In the genomic region with DNA sequence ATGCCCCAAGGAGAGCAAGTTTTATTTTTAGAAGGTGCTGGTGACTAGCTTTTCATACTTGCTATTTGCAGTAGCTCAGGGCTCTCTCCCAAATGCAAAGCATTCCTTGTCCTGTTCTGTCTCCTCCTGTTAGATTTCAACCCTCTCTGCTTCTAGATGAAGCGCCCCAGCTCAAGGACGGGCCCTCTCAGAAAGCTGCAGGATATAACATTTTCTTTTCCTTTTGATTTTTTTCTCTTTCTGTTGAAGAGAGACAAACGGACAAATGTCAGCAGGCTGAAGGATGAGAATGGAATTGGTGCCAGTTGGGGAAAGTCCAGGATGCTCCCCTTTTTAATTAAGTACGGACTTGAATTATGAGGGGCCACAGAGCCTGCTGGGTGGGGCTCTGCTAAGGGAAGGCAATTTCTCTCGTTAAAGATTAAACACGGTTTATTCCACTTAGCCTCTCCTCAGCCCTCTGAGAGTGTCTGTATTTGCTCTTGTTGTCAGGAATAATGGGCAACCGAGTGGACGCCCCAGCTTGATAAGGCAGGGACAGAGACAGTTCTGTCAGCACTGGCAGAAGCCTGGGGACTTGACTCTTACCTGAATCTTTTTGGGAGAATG, we compare ENCODE assay signal across 1 cellular context.
TF ChIP-seq lines count a peak whose summit lies in the region.

No MANE protein-coding gene starts in this region.

TF ChIP-seq in HepG2, 621 proteins besides CTCF, POLR2A, EP300 and RAD21 (continued from another document and continues in another):
- TF ChIP-seq ZNF30 (CRISPR knock-in tag; IDR thresholded peaks at IDR 0.05) (no peak), GATA4 (IDR thresholded peaks at IDR 0.05; ENCODE audit: borderline replicate concordance, low read depth) (no peak), DRAP1 (CRISPR knock-in tag; IDR thresholded peaks at IDR 0.05) (peak; percentile 84), ZBTB14 (CRISPR knock-in tag; IDR thresholded peaks at IDR 0.05) (no peak), ZNF703 (CRISPR knock-in tag; IDR thresholded peaks at IDR 0.05; ENCODE audit: borderline replicate concordance) (no peak), MED13 (CRISPR knock-in tag; IDR thresholded peaks at IDR 0.05) (0 out of 2 replicates have a peak, but pooled peaks have one; percentile 26), ZNF160 (CRISPR knock-in tag; IDR thresholded peaks at IDR 0.05) (no peak), ZBTB10 (CRISPR knock-in tag; IDR thresholded peaks at IDR 0.05; ENCODE audit: borderline replicate concordance) (peak; percentile 94), GATAD2A (CRISPR knock-in tag; IDR thresholded peaks at IDR 0.05) (peak; percentile 72), ZNF335 (CRISPR knock-in tag; IDR thresholded peaks at IDR 0.05) (no peak), KLF6 (CRISPR knock-in tag; IDR thresholded peaks at IDR 0.05) (peak; percentile 75; the same call in 1 of the 2 replicates), KDM5A (IDR thresholded peaks at IDR 0.05; ENCODE audit: borderline replicate concordance, low read length) (no peak), ZNF556 (CRISPR knock-in tag; IDR thresholded peaks at IDR 0.05; ENCODE audit: borderline replicate concordance) (peak; percentile 55; the same call in 1 of the 2 replicates), ZMAT3 (CRISPR knock-in tag; conservative IDR thresholded peaks at IDR 0.05) (no peak), THAP9 (CRISPR knock-in tag; IDR thresholded peaks at IDR 0.05; ENCODE audit: borderline replicate concordance) (no peak), MTA1 (CRISPR knock-in tag; IDR thresholded peaks at IDR 0.05; ENCODE audit: borderline replicate concordance) (no peak), TCF7 (IDR thresholded peaks at IDR 0.05; ENCODE audit: low read depth) (0 out of 2 replicates have a peak, but pooled peaks have one; percentile 9), FOXJ3 (CRISPR knock-in tag; IDR thresholded peaks at IDR 0.05; ENCODE audit: borderline replicate concordance) (peak; percentile 77; the same call in 1 of the 2 replicates), ZNF510 (CRISPR knock-in tag; IDR thresholded peaks at IDR 0.05; ENCODE audit: low read depth) (no peak), NFAT5 (CRISPR knock-in tag; IDR thresholded peaks at IDR 0.05) (0 out of 2 replicates have a peak, but pooled peaks have one; percentile 29), RFXAP (CRISPR knock-in tag; IDR thresholded peaks at IDR 0.05; ENCODE audit: borderline replicate concordance) (0 out of 2 replicates have a peak, but pooled peaks have one; percentile 43), FOSL2 (CRISPR knock-in tag; IDR thresholded peaks at IDR 0.05) (peak; percentile 11), THAP11 (CRISPR knock-in tag; IDR thresholded peaks at IDR 0.05) (peak; percentile 17; the same call in 1 of the 2 replicates), FOSL1 (CRISPR knock-in tag; IDR thresholded peaks at IDR 0.05; ENCODE audit: borderline replicate concordance) (no peak)
- TF ChIP-seq, protein P1, sequence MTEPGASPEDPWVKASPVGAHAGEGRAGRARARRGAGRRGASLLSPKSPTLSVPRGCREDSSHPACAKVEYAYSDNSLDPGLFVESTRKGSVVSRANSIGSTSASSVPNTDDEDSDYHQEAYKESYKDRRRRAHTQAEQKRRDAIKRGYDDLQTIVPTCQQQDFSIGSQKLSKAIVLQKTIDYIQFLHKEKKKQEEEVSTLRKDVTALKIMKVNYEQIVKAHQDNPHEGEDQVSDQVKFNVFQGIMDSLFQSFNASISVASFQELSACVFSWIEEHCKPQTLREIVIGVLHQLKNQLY (CRISPR knock-in tag; IDR thresholded peaks at IDR 0.05) = 0 out of 2 replicates have a peak, but pooled peaks have one; percentile 16
- TF ChIP-seq, protein P2, sequence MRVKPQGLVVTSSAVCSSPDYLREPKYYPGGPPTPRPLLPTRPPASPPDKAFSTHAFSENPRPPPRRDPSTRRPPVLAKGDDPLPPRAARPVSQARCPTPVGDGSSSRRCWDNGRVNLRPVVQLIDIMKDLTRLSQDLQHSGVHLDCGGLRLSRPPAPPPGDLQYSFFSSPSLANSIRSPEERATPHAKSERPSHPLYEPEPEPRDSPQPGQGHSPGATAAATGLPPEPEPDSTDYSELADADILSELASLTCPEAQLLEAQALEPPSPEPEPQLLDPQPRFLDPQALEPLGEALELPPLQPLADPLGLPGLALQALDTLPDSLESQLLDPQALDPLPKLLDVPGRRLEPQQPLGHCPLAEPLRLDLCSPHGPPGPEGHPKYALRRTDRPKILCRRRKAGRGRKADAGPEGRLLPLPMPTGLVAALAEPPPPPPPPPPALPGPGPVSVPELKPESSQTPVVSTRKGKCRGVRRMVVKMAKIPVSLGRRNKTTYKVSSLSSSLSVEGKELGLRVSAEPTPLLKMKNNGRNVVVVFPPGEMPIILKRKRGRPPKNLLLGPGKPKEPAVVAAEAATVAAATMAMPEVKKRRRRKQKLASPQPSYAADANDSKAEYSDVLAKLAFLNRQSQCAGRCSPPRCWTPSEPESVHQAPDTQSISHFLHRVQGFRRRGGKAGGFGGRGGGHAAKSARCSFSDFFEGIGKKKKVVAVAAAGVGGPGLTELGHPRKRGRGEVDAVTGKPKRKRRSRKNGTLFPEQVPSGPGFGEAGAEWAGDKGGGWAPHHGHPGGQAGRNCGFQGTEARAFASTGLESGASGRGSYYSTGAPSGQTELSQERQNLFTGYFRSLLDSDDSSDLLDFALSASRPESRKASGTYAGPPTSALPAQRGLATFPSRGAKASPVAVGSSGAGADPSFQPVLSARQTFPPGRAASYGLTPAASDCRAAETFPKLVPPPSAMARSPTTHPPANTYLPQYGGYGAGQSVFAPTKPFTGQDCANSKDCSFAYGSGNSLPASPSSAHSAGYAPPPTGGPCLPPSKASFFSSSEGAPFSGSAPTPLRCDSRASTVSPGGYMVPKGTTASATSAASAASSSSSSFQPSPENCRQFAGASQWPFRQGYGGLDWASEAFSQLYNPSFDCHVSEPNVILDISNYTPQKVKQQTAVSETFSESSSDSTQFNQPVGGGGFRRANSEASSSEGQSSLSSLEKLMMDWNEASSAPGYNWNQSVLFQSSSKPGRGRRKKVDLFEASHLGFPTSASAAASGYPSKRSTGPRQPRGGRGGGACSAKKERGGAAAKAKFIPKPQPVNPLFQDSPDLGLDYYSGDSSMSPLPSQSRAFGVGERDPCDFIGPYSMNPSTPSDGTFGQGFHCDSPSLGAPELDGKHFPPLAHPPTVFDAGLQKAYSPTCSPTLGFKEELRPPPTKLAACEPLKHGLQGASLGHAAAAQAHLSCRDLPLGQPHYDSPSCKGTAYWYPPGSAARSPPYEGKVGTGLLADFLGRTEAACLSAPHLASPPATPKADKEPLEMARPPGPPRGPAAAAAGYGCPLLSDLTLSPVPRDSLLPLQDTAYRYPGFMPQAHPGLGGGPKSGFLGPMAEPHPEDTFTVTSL (CRISPR knock-in tag; IDR thresholded peaks at IDR 0.05; ENCODE audit: borderline replicate concordance) = peak; percentile 66; the same call in 1 of the 2 replicates
- TF ChIP-seq, protein P3, sequence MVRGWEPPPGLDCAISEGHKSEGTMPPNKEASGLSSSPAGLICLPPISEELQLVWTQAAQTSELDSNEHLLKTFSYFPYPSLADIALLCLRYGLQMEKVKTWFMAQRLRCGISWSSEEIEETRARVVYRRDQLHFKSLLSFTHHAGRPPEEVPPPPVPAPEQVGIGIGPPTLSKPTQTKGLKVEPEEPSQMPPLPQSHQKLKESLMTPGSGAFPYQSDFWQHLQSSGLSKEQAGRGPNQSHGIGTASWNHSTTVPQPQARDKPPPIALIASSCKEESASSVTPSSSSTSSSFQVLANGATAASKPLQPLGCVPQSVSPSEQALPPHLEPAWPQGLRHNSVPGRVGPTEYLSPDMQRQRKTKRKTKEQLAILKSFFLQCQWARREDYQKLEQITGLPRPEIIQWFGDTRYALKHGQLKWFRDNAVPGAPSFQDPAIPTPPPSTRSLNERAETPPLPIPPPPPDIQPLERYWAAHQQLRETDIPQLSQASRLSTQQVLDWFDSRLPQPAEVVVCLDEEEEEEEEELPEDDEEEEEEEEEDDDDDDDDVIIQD (CRISPR knock-in tag; IDR thresholded peaks at IDR 0.05; ENCODE audit: low read depth) = peak; percentile 31; the same call in 1 of the 2 replicates
